Comparison of ENCODE assay signal across 9 cellular contexts in genomic region chr6:157527471-157527907, GRCh38.
A peak's percentile ranks its signal among the peaks of the same experiment; 100 is the strongest.
DNase-seq lines count a peak whose midpoint lies in the region; ATAC-seq and TF ChIP-seq lines count a peak whose summit lies in the region.
"Had no signal": no experiment of that assay in that cellular context is flagged by ENCODE, and none has a peak within 500 bp of the region (broad histone marks: within the 10 kb centered on the region; RNA-seq: fewer than 3 reads in every experiment).

No MANE protein-coding gene starts in this region.

- peaks cover 12% of the 10 kb centered on the region for H3K4me1 Mint-ChIP-seq in activated CD8-positive, alpha-beta T cell treated with anti-CD3 and anti-CD28 coated beads for 36 hours (ENCODE audit: low read depth)

- POLR2A ChIA-PET in activated CD8-positive, alpha-beta T cell treated with anti-CD3 and anti-CD28 coated beads for 36 hours (lab: Charles Lee) = interaction anchor here (0.7 to 1.4 kb wide), 2 partner anchors 14 to 67 kb away, joined by 3 to 5 read pairs; no protein-coding TSS in a partner anchor

- H3K4me1 ChIP-seq in BE2C (no peaks in the 10 kb centered on the region), suprapubic skin (peaks cover 20% of the 10 kb centered on the region)

- H3K27me3 Mint-ChIP-seq in activated CD8-positive, alpha-beta T cell treated with anti-CD3 and anti-CD28 coated beads for 36 hours = no peaks in the 10 kb centered on the region

- H3K4me3 ChIP-seq in BE2C (ENCODE audit: low read depth, low read length) = no peak overlapping the region
- H3K4me3 ChIP-seq in suprapubic skin = no peak overlapping the region

- no peak overlapping the region for H3K27ac Mint-ChIP-seq in activated CD8-positive, alpha-beta T cell treated with anti-CD3 and anti-CD28 coated beads for 36 hours

- no peak for TF ChIP-seq CTCF in activated CD8-positive, alpha-beta T cell treated with anti-CD3 and anti-CD28 coated beads for 36 hours (IDR thresholded peaks at IDR 0.05)
- TF ChIP-seq CTCF in BE2C (IDR thresholded peaks at IDR 0.05; ENCODE audit: low read depth, low read length) (no peak), suprapubic skin (IDR thresholded peaks at IDR 0.05) (no peak)

- no peak for TF ChIP-seq POLR2A in suprapubic skin (IDR thresholded peaks at IDR 0.05)

- H3K36me3 Mint-ChIP-seq in activated CD8-positive, alpha-beta T cell treated with anti-CD3 and anti-CD28 coated beads for 36 hours (ENCODE audit: low read depth) = no peaks in the 10 kb centered on the region

- H3K27me3 ChIP-seq in BE2C (no peaks in the 10 kb centered on the region), suprapubic skin (no peaks in the 10 kb centered on the region)
- H3K27me3 ChIP-seq: neutrophil had no signal

- H3K4me3 Mint-ChIP-seq in activated CD8-positive, alpha-beta T cell treated with anti-CD3 and anti-CD28 coated beads for 36 hours = no peak overlapping the region

- CTCF ChIA-PET in activated CD8-positive, alpha-beta T cell treated with anti-CD3 and anti-CD28 coated beads for 36 hours (lab: Charles Lee) = interaction anchor here (0.7 to 1.6 kb wide), 7 partner anchors 9 to 200 kb away, joined by 3 to 5 read pairs (median 3); no protein-coding TSS in a partner anchor

- DNase-seq in activated CD8-positive, alpha-beta T cell treated with anti-CD3 and anti-CD28 coated beads for 36 hours = peak; percentile 57
- DNase-seq in mucosa of gallbladder (ENCODE audit: low spot score) (peak; percentile 34), BE2C (no peak), GM03348 (ENCODE audit: low spot score) (no peak), suprapubic skin (ENCODE audit: low spot score in 2 of 2) (no peak), NCI-H774 (lab: John Stamatoyannopoulos, UW) (no peak)

- TF ChIP-seq EP300 in suprapubic skin (IDR thresholded peaks at IDR 0.05) = no peak

- no peaks in the 10 kb centered on the region for H3K9me3 Mint-ChIP-seq in activated CD8-positive, alpha-beta T cell treated with anti-CD3 and anti-CD28 coated beads for 36 hours

- H3K36me3 ChIP-seq in BE2C = no peaks in the 10 kb centered on the region
- no peaks in the 10 kb centered on the region for H3K36me3 ChIP-seq in suprapubic skin
- H3K36me3 ChIP-seq: neutrophil had no signal

- ATAC-seq in GM18499 (IDR thresholded peaks at IDR 0.05; ENCODE audit: insufficient read depth, unreplicated experiment) (peak; percentile 63), HG02759 (IDR thresholded peaks at IDR 0.05; ENCODE audit: unreplicated experiment) (peak; percentile 77)
- ATAC-seq in activated CD8-positive, alpha-beta T cell treated with anti-CD3 and anti-CD28 coated beads for 36 hours = peak; percentile 97

- no peak overlapping the region for H3K27ac ChIP-seq in suprapubic skin
- H3K27ac ChIP-seq: neutrophil had no signal

- intact Hi-C loops in activated CD8-positive, alpha-beta T cell treated with anti-CD3 and anti-CD28 coated beads for 36 hours (cut with micrococcal nuclease) = no loop called here

- no peaks in the 10 kb centered on the region for H3K9me3 ChIP-seq in BE2C
- H3K9me3 ChIP-seq in suprapubic skin = no peaks in the 10 kb centered on the region
- H3K9me3 ChIP-seq: neutrophil had no signal

- 68% methylated on average over 4 of the region's 4 CpGs for WGBS in suprapubic skin

Comparison
In these comparisons a context has a peak if more than half of its experiments do, and no peak if none do; other contexts are left out.
1. DNase-seq: peak in activated CD8-positive, alpha-beta T cell treated with anti-CD3 and anti-CD28 coated beads for 36 hours (single experiment) and mucosa of gallbladder (single experiment); none in BE2C (single experiment), GM03348 (single experiment), suprapubic skin (0 of 2) and NCI-H774 (single experiment).
2. Peak in every context shown above with its lines, with median percentiles within 50 percentile points of each other: ATAC-seq.